ENCODE assay signal across 14 cellular contexts in the genomic region with DNA sequence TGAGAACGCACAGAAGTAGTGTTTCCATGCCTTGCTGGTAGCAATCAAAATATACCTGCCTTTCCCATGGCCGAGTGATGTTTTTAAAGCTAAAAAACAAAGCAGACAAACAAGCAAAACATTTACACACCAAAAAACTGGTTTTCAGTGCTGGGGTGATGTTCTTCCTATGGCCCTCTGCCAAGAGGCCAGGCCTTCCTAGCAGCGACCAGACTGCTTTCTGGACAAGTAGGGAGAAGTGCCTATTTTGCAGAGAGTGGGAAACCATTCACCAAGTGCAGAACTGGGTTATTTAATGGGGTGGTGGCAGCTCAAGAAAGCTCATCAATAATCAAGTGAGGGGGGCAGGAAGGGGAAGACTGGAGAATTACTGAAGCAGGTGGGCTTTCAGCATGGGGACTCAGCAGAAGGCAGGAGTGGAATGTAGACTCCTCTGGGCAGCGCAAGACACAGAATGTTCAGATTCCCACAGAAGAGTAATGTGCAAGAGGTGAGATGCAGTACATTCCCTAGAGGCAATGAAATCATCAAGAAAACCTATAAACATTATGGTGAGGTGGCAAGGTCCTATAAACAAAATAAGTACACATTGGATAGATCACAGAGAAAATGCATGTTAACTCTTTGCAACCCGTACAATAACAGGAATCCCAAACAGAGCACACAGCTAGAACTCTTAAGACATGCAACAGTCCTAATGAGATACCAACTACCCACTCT. TPM values are rescaled to one million over a fixed set of nuclear protein-coding genes. Genes with fewer than 3 reads are reported as not detected.
DNase-seq lines count a peak whose midpoint lies in the region; ATAC-seq and TF ChIP-seq lines count a peak whose summit lies in the region.
"Had no signal": no experiment of that assay in that cellular context is flagged by ENCODE, and none has a peak within 500 bp of the region (broad histone marks: within the 10 kb centered on the region; RNA-seq: fewer than 3 reads in every experiment).

No MANE protein-coding gene starts in this region.

- H3K27ac Mint-ChIP-seq in mesothelial cell of epicardium, result no peak overlapping the region
- H3K27ac Mint-ChIP-seq: T-helper 2 cell treated with Interferon-gamma antibody and Interleukin-4, amounts not matched to agents 5 μg/mL and 100 μg/mL, for 36 hours had no signal

- H3K4me1 Mint-ChIP-seq in mesothelial cell of epicardium, result peaks cover 17% of the 10 kb centered on the region

- H3K9me3 ChIP-seq in esophagus muscularis mucosa (no peaks in the 10 kb centered on the region), lower lobe of right lung (no peaks in the 10 kb centered on the region)
- H3K9me3 ChIP-seq: mucosa of descending colon, testis had no signal

- WGBS in esophagus muscularis mucosa, result 68% methylated on average over 5 of the region's 5 CpGs

- no peak overlapping the region for H3K27ac ChIP-seq in esophagus muscularis mucosa (replicated peaks in 1 of 4)
- no peak overlapping the region for H3K27ac ChIP-seq in lower lobe of right lung
- H3K27ac ChIP-seq: testis had no signal

- ATAC-seq in lower lobe of right lung, result no peak
- no peak for ATAC-seq in GM18502 (IDR thresholded peaks at IDR 0.05; ENCODE audit: poor library complexity, unreplicated experiment)
- ATAC-seq: mucosa of descending colon had no signal

- H3K27me3 ChIP-seq in esophagus muscularis mucosa (no peaks in the 10 kb centered on the region), lower lobe of right lung (ENCODE audit: low read depth) (no peaks in the 10 kb centered on the region)
- H3K27me3 ChIP-seq: testis had no signal

- H3K4me3 ChIP-seq in esophagus muscularis mucosa (no peak overlapping the region), lower lobe of right lung (no peak overlapping the region)
- H3K4me3 ChIP-seq: mucosa of descending colon, testis had no signal

- TF ChIP-seq CTCF in esophagus muscularis mucosa (IDR thresholded peaks at IDR 0.05), result no peak
- TF ChIP-seq CTCF in lower lobe of right lung (IDR thresholded peaks at IDR 0.05), result no peak
- no peak for TF ChIP-seq CTCF in mesothelial cell of epicardium (IDR thresholded peaks at IDR 0.05; ENCODE audit: unreplicated experiment)

- H3K36me3 ChIP-seq in esophagus muscularis mucosa, result no peaks in the 10 kb centered on the region
- H3K36me3 ChIP-seq in lower lobe of right lung, result no peaks in the 10 kb centered on the region

- H3K27me3 Mint-ChIP-seq in mesothelial cell of epicardium (ENCODE audit: low read depth), result peaks cover 11% of the 10 kb centered on the region

- no peaks in the 10 kb centered on the region for H3K36me3 Mint-ChIP-seq in mesothelial cell of epicardium

- TF ChIP-seq EP300 in esophagus muscularis mucosa (IDR thresholded peaks at IDR 0.05), result no peak

- H3K4me1 ChIP-seq in esophagus muscularis mucosa (peaks cover 23 to 36% (median 29%) of the 10 kb centered on the region in 4 donors), lower lobe of right lung (peaks cover 22% of the 10 kb centered on the region)

- no peak for TF ChIP-seq POLR2A in esophagus muscularis mucosa (IDR thresholded peaks at IDR 0.05; ENCODE audit: low read depth)

- H3K9me3 Mint-ChIP-seq in mesothelial cell of epicardium, result no peaks in the 10 kb centered on the region
- H3K9me3 Mint-ChIP-seq: T-helper 2 cell treated with Interferon-gamma antibody and Interleukin-4, amounts not matched to agents 5 μg/mL and 100 μg/mL, for 36 hours had no signal

- peak; percentile 82 for DNase-seq in ELR (ENCODE audit: low read depth)
- peak; percentile 32 for DNase-seq in NCI-H69 (lab: John Stamatoyannopoulos, UW)
- peak; percentile 68 for DNase-seq in esophagus muscularis mucosa (ENCODE audit: extremely low spot score)
- peak; percentile 42 for DNase-seq in pons (ENCODE audit: low spot score)
- DNase-seq in lower lobe of right lung, result no peak
- DNase-seq in mesothelial cell of epicardium (ENCODE audit: low spot score in 2 of 2, unreplicated experiment in 2 of 2), result no peak
- DNase-seq: activated T-cell treated with anti-CD3 and anti-CD28 coated beads, Interleukin-2, amount 50 U/mL, for 48 hours; mucosa of descending colon; NCI-H187 treated with DMSO at 0.1 percent for 48 hours; NCI-H748 treated with DMSO at 0.1 percent for 48 hours; Right ventricle myocardium superior; testis had no signal

- no peak overlapping the region for H3K4me3 Mint-ChIP-seq in mesothelial cell of epicardium
- H3K4me3 Mint-ChIP-seq: T-helper 2 cell treated with Interferon-gamma antibody and Interleukin-4, amounts not matched to agents 5 μg/mL and 100 μg/mL, for 36 hours had no signal

- intact Hi-C loops in esophagus muscularis mucosa (cut with DNase I), result loop anchor here (5.0 to 10.0 kb wide), 2 partner anchors 179 to 371 kb away; no protein-coding TSS in a partner anchor
- intact Hi-C loops in lower lobe of right lung (cut with DNase I), result loop anchor here (5.0 kb wide), 1 partner anchor 489 kb away; no protein-coding TSS in a partner anchor

RNA-seq across cellular contexts. Expression of a gene that starts 44.0 kb away (rescaled TPM):
- under 1 TPM; 0.32 to 0.83 (median 0.48) TPM for total RNA-seq in esophagus muscularis mucosa
- total RNA-seq in lower lobe of right lung, result not detected
- 0.18 TPM in 1 of 3 replicates, not detected in the others for total RNA-seq in mesothelial cell of epicardium
- total RNA-seq: Right ventricle myocardium superior had no signal

Comparison
In these comparisons a context has a peak if more than half of its experiments do, and no peak if none do; other contexts are left out.
1. DNase-seq: peak in ELR (single experiment), NCI-H69 (single experiment), esophagus muscularis mucosa (single experiment) and pons (single experiment); none in lower lobe of right lung (single experiment) and mesothelial cell of epicardium (0 of 2).